ENCODE assay signal across 18 cellular contexts in genomic region chr13:103236213-103236612, GRCh38.
DNase-seq lines count a peak whose midpoint lies in the region; ATAC-seq and TF ChIP-seq lines count a peak whose summit lies in the region.
"Had no signal": no experiment of that assay in that cellular context is flagged by ENCODE, and none has a peak within 500 bp of the region (broad histone marks: within the 10 kb centered on the region; RNA-seq: fewer than 3 reads in every experiment).

No MANE protein-coding gene starts in this region.

- H3K4me3 ChIP-seq in BE2C (ENCODE audit: low read depth, low read length) (no peak overlapping the region), HCT116 (replicated peaks in 1 of 2; ENCODE audit: low read depth in 1 of 2, low read length in 2 of 2) (no peak overlapping the region), WERI-Rb-1 (ENCODE audit: low read depth, low read length) (no peak overlapping the region), fibroblast of the aortic adventitia (ENCODE audit: low read depth, low read length) (no peak overlapping the region), colonic mucosa (no peak overlapping the region), upper lobe of left lung (no peak overlapping the region)
- H3K4me3 ChIP-seq: psoas muscle had no signal

- no peaks in the 10 kb centered on the region for H3K9me2 ChIP-seq in HCT116 (ENCODE audit: insufficient read depth)

- no peaks in the 10 kb centered on the region for H4K20me1 ChIP-seq in HCT116 (ENCODE audit: insufficient read depth)

- peak; percentile 61 for TF ChIP-seq CTCF in BE2C (IDR thresholded peaks at IDR 0.05; ENCODE audit: low read depth, low read length)
- no peak; a peak in 1 of 6 replicates for TF ChIP-seq CTCF in HCT116 (IDR thresholded peaks at IDR 0.05 in 2 of 3, conservative IDR thresholded peaks at IDR 0.05 in 1 of 3; ENCODE audit: borderline replicate concordance in 1 of 3, insufficient read depth in 1 of 3, low read depth in 2 of 3, low read length in 2 of 3)
- TF ChIP-seq CTCF in WERI-Rb-1 (IDR thresholded peaks at IDR 0.05; ENCODE audit: low read depth, low read length): peak; percentile 68
- TF ChIP-seq CTCF in fibroblast of the aortic adventitia (IDR thresholded peaks at IDR 0.05; ENCODE audit: insufficient read depth, low read length): peak; percentile 25
- no peak for TF ChIP-seq CTCF in colonic mucosa (IDR thresholded peaks at IDR 0.05)
- TF ChIP-seq CTCF in upper lobe of left lung (IDR thresholded peaks at IDR 0.05): no peak

- peak; percentile 51 for DNase-seq in BE2C
- DNase-seq in HCT116 (ENCODE audit: low read depth, low spot score): no peak
- peak; percentile 73 for DNase-seq in WERI-Rb-1
- peak; percentile 18 for DNase-seq in fibroblast of the aortic adventitia (ENCODE audit: low read depth)
- DNase-seq in activated CD4-positive, CD25-positive, alpha-beta regulatory T cell (lab: John Stamatoyannopoulos, UW): no peak
- no peak for DNase-seq in colonic mucosa
- no peak for DNase-seq in HuH-7.5 (ENCODE audit: low spot score)
- no peak for DNase-seq in upper lobe of left lung
- DNase-seq: activated naive CD4-positive, alpha-beta T cell; effector CD4-positive, alpha-beta T cell; Kasumi-1; naive thymus-derived CD8-positive, alpha-beta T cell; NCI-H187; NCI-H526; psoas muscle; RPMI8226; stimulated activated CD4-positive, alpha-beta T cell treated with anti-CD3 and anti-CD28 coated beads, Interleukin-15, amount 100 ng/mL, for 24 hours had no signal

- no peak overlapping the region for H3K4me2 ChIP-seq in HCT116 (ENCODE audit: low read length)

- ATAC-seq in HCT116: no peak
- ATAC-seq in upper lobe of left lung (ENCODE audit: low FRiP score in 2 of 2): no peak
- ATAC-seq: activated CD4-positive, CD25-positive, alpha-beta regulatory T cell treated with anti-CD3 and anti-CD28 coated beads, Interleukin-2, amount 50 U/mL, for 24 hours; naive thymus-derived CD8-positive, alpha-beta T cell; psoas muscle had no signal

- H3K4me1 ChIP-seq in BE2C: peaks cover 6% of the 10 kb centered on the region
- H3K4me1 ChIP-seq in HCT116 (ENCODE audit: control insufficient read depth in 1 of 2, insufficient read depth in 2 of 2, low read length in 2 of 2): no peaks in the 10 kb centered on the region
- H3K4me1 ChIP-seq in colonic mucosa: no peaks in the 10 kb centered on the region
- no peaks in the 10 kb centered on the region for H3K4me1 ChIP-seq in upper lobe of left lung
- H3K4me1 ChIP-seq: psoas muscle had no signal

- H3K27me3 ChIP-seq in BE2C (no peaks in the 10 kb centered on the region), HCT116 (ENCODE audit: insufficient read depth, low read length) (no peaks in the 10 kb centered on the region), WERI-Rb-1 (ENCODE audit: insufficient read depth, low read depth, severe bottlenecking) (no peaks in the 10 kb centered on the region), colonic mucosa (no peaks in the 10 kb centered on the region), upper lobe of left lung (no peaks in the 10 kb centered on the region)

- RAD21 ChIA-PET in HCT116 (lab: Charles Lee; ENCODE audit: low non-redundant PET in 1 of 2, low total read pairs in 2 of 2, uncharacterized antibody in 2 of 2, unreplicated experiment in 2 of 2): no interaction called here

- 91 to 95% methylated on average over 2 of the region's 2 CpGs for whole genome bisulfite sequencing in upper lobe of left lung, 2 donors

- H2AFZ ChIP-seq in HCT116 (ENCODE audit: low read depth, low read length, poor library complexity, severe bottlenecking): no peak overlapping the region

- H3K9me3 ChIP-seq in BE2C (no peaks in the 10 kb centered on the region), HCT116 (ENCODE audit: control insufficient read depth in 1 of 2, insufficient read depth in 1 of 2, low read depth in 1 of 2, low read length in 2 of 2) (no peaks in the 10 kb centered on the region; a peak in 2 of 4 replicates), WERI-Rb-1 (ENCODE audit: severe bottlenecking) (no peaks in the 10 kb centered on the region), colonic mucosa (no peaks in the 10 kb centered on the region), upper lobe of left lung (peaks cover 0 to 8% (median 0%) of the 10 kb centered on the region in 4 donors)
- H3K9me3 ChIP-seq: psoas muscle had no signal

- no peak overlapping the region for H3K27ac ChIP-seq in HCT116 (ENCODE audit: low read depth, low read length)
- H3K27ac ChIP-seq in WERI-Rb-1: no peak overlapping the region
- no peak overlapping the region for H3K27ac ChIP-seq in colonic mucosa
- no peak overlapping the region for H3K27ac ChIP-seq in upper lobe of left lung
- H3K27ac ChIP-seq: psoas muscle had no signal

- H3K9ac ChIP-seq in HCT116 (ENCODE audit: low read length) (no peak overlapping the region), colonic mucosa (ENCODE audit: low read depth in 2 of 2, low read length in 2 of 2) (no peak overlapping the region)

- CTCF ChIA-PET in HCT116 (lab: Charles Lee): no interaction called here

- no peak for TF ChIP-seq EP300 in upper lobe of left lung (IDR thresholded peaks at IDR 0.05)

- H3K36me3 ChIP-seq in BE2C (no peaks in the 10 kb centered on the region), HCT116 (ENCODE audit: control insufficient read depth in 1 of 2, insufficient read depth in 2 of 2, low read length in 2 of 2) (no peaks in the 10 kb centered on the region), WERI-Rb-1 (no peaks in the 10 kb centered on the region), colonic mucosa (no peaks in the 10 kb centered on the region), upper lobe of left lung (no peaks in the 10 kb centered on the region)

- intact Hi-C loops in HCT116 (cut with micrococcal nuclease) (no loop called here), colonic mucosa (cut with DNase I) (no loop called here)

- TF ChIP-seq POLR2A in HCT116 (IDR thresholded peaks at IDR 0.05; ENCODE audit: borderline replicate concordance, extremely low read depth, insufficient read depth, insufficient read length) (no peak), upper lobe of left lung (IDR thresholded peaks at IDR 0.05) (no peak)

- BruUV-seq in HCT116 (replicated peaks; lab: Mats Ljungman, UMichigan): no TSS peak

- no peaks in the 10 kb centered on the region for H3K79me2 ChIP-seq in HCT116 (ENCODE audit: insufficient read depth, low read length)

- peak; percentile 18; the same call in 1 of the 2 replicates for TF ChIP-seq RAD21 in HCT116 (IDR thresholded peaks at IDR 0.05; ENCODE audit: low read depth)

- POLR2A ChIA-PET in HCT116 (lab: Charles Lee): no interaction called here

TF ChIP-seq in HCT116, 20 proteins besides CTCF, POLR2A, EP300 and RAD21 (continues in another document):
- no peak for TF ChIP-seq SIN3A (IDR thresholded peaks at IDR 0.05; ENCODE audit: low read depth)
- TF ChIP-seq REST (IDR thresholded peaks at IDR 0.05; ENCODE audit: low read depth): no peak
- TF ChIP-seq YY1 (IDR thresholded peaks at IDR 0.05; ENCODE audit: extremely low read depth, insufficient replicate concordance, low read depth, low read length): no peak
- no peak for TF ChIP-seq SRF (IDR thresholded peaks at IDR 0.05; ENCODE audit: low read depth)
- TF ChIP-seq CBX3 (IDR thresholded peaks at IDR 0.05; ENCODE audit: low read depth): no peak
- TF ChIP-seq ZFX (IDR thresholded peaks at IDR 0.05): no peak
- no peak for TF ChIP-seq MAX (IDR thresholded peaks at IDR 0.05)
- TF ChIP-seq CEBPB (IDR thresholded peaks at IDR 0.05; ENCODE audit: low read depth): no peak
- TF ChIP-seq POLR2AphosphoS5 (IDR thresholded peaks at IDR 0.05; ENCODE audit: low read depth, low read length): no peak
- no peak for TF ChIP-seq EZH2phosphoT487 (IDR thresholded peaks at IDR 0.05; ENCODE audit: borderline replicate concordance)
- no peak for TF ChIP-seq SP1 (IDR thresholded peaks at IDR 0.05; ENCODE audit: low read depth)
- no peak for TF ChIP-seq ZNF274 (IDR thresholded peaks at IDR 0.05; ENCODE audit: low read depth, low read length)
- no peak for TF ChIP-seq JUND (IDR thresholded peaks at IDR 0.05)
- TF ChIP-seq FOSL1 (IDR thresholded peaks at IDR 0.05; ENCODE audit: low read depth): no peak

Comparison
In these comparisons a context has a peak if more than half of its experiments do, and no peak if none do; other contexts are left out.
1. DNase-seq: peak in BE2C (single experiment), WERI-Rb-1 (single experiment) and fibroblast of the aortic adventitia (single experiment); none in HCT116 (single experiment), activated CD4-positive, CD25-positive, alpha-beta regulatory T cell (0 of 4), colonic mucosa (single experiment), HuH-7.5 (single experiment) and upper lobe of left lung (0 of 2).
2. CTCF ChIP-seq: peak in BE2C (single experiment), WERI-Rb-1 (single experiment) and fibroblast of the aortic adventitia (single experiment); none in HCT116 (0 of 3), colonic mucosa (single experiment) and upper lobe of left lung (0 of 6).